In genomic region chr2:216608525-216608924, GRCh38 we compare ENCODE assay signal across 1 cellular context.
TF ChIP-seq lines count a peak whose summit lies in the region.

No MANE protein-coding gene starts in this region.

TF ChIP-seq in K562, 482 proteins besides CTCF, POLR2A, EP300 and RAD21 (continued from another document):
- TF ChIP-seq ZBTB9 (CRISPR knock-in tag; IDR thresholded peaks at IDR 0.05) (0 out of 2 replicates have a peak, but pooled peaks have one; percentile 56), ZNF316 (IDR thresholded peaks at IDR 0.05) (no peak), TEAD1 (CRISPR knock-in tag; IDR thresholded peaks at IDR 0.05) (peak in 1 of 2 experiments; percentile 49; a peak in 1 of 4 replicates), ZNF518B (CRISPR knock-in tag; IDR thresholded peaks at IDR 0.05) (no peak)
